8 cellular contexts compared by ENCODE assay signal in genomic region chr11:17014774-17015638, GRCh38. TPM values are rescaled to one million over a fixed set of nuclear protein-coding genes. Genes with fewer than 3 reads are reported as not detected.
DNase-seq lines count a peak whose midpoint lies in the region; ATAC-seq and TF ChIP-seq lines count a peak whose summit lies in the region.

No MANE protein-coding gene starts in this region.

- H3K36me3 Mint-ChIP-seq in progenitor cell of endocrine pancreas (ENCODE audit: insufficient read depth): no peaks in the 10 kb centered on the region

- peak overlapping the region; percentile 93 for H3K4me3 Mint-ChIP-seq in progenitor cell of endocrine pancreas (ENCODE audit: low read depth)

- DNase-seq in activated T-cell treated with anti-CD3 and anti-CD28 coated beads for 48 hours (ENCODE audit: low read depth) (peak; percentile 12), activated T-cell treated with anti-CD3 and anti-CD28 coated beads for 4 hours (no peak), NCI-H146 (lab: John Stamatoyannopoulos, UW) (peak; percentile 57), germinal center (ENCODE audit: low spot score) (peak; percentile 72), progenitor cell of endocrine pancreas (ENCODE audit: low spot score, unreplicated experiment) (peak; percentile 36)
- peak; percentile 34 to 42 for DNase-seq in activated T-cell treated with anti-CD3 and anti-CD28 coated beads, Interleukin-2, amount 50 U/mL, for 48 hours

- no peaks in the 10 kb centered on the region for H3K27me3 Mint-ChIP-seq in progenitor cell of endocrine pancreas

- peak; percentile 77 for TF ChIP-seq CTCF in progenitor cell of endocrine pancreas (IDR thresholded peaks at IDR 0.05; ENCODE audit: unreplicated experiment)

- H3K27ac Mint-ChIP-seq in progenitor cell of endocrine pancreas: peak overlapping the region; percentile 99

- no peaks in the 10 kb centered on the region for H3K9me3 Mint-ChIP-seq in progenitor cell of endocrine pancreas (ENCODE audit: low read depth)

- no peak for ATAC-seq in HG02759 (IDR thresholded peaks at IDR 0.05; ENCODE audit: unreplicated experiment)
- ATAC-seq in HG03108 (IDR thresholded peaks at IDR 0.05; ENCODE audit: unreplicated experiment): no peak

- H3K4me1 Mint-ChIP-seq in progenitor cell of endocrine pancreas (ENCODE audit: low read depth): peaks cover 11% of the 10 kb centered on the region

RNA-seq across cellular contexts. Expression of gene PLEKHA7, which starts 0.8 kb away (rescaled TPM):
- 77.1 and 78.7 TPM in 2 replicates for total RNA-seq in progenitor cell of endocrine pancreas
